In genomic region chr13:73248711-73249580, GRCh38 we compare ENCODE assay signal across 11 cellular contexts.
DNase-seq lines count a peak whose midpoint lies in the region; ATAC-seq, FAIRE-seq and TF ChIP-seq lines count a peak whose summit lies in the region.
"Had no signal": no experiment of that assay in that cellular context is flagged by ENCODE, and none has a peak within 500 bp of the region (broad histone marks: within the 10 kb centered on the region; RNA-seq: fewer than 3 reads in every experiment).

No MANE protein-coding gene starts in this region.

- H3K9ac ChIP-seq in IMR-90 (ENCODE audit: low read depth, low read length) (no peak overlapping the region), keratinocyte (ENCODE audit: control insufficient read depth, extremely low read depth, insufficient read depth, low read length) (peak overlapping the region; percentile 25)

- no peak overlapping the region for H3K4ac ChIP-seq in IMR-90 (ENCODE audit: low read depth, low read length)

- no peaks in the 10 kb centered on the region for H3K36me3 ChIP-seq in IMR-90 (ENCODE audit: control insufficient read depth, insufficient read depth, low read length)
- no peaks in the 10 kb centered on the region for H3K36me3 ChIP-seq in keratinocyte (ENCODE audit: control insufficient read depth in 2 of 2, extremely low read depth in 1 of 2, insufficient read depth in 2 of 2, low read length in 2 of 2)
- H3K36me3 ChIP-seq in small intestine (ENCODE audit: control insufficient read depth in 2 of 2, insufficient read depth in 2 of 2, low read length in 2 of 2), result no peaks in the 10 kb centered on the region
- no peaks in the 10 kb centered on the region for H3K36me3 ChIP-seq in effector memory CD4-positive, alpha-beta T cell (ENCODE audit: control insufficient read depth, insufficient read depth, low read length)

- peak overlapping the region; percentile 53 for H2AFZ ChIP-seq in IMR-90 (replicated peaks; ENCODE audit: low read length, poor library complexity)
- peak overlapping the region; percentile 34 for H2AFZ ChIP-seq in keratinocyte (ENCODE audit: control insufficient read depth, low read length)

- dilution Hi-C loops in IMR-90 (cut with HindIII; ENCODE audit: low sequenced_read_pairs, unreplicated experiment) (no loop called here), keratinocyte (cut with MboI; ENCODE audit: extremely low pct_ligation_motif_present, low sequenced_read_pairs) (no loop called here)

- H4K20me1 ChIP-seq in IMR-90 (ENCODE audit: insufficient read depth, low read length) (no peaks in the 10 kb centered on the region), keratinocyte (ENCODE audit: control insufficient read depth, extremely low read depth, insufficient read depth, low read length) (no peaks in the 10 kb centered on the region)

- no peak for TF ChIP-seq POLR2A in IMR-90 (IDR thresholded peaks at IDR 0.05; ENCODE audit: low read depth, low read length)

- H4K5ac ChIP-seq in IMR-90 (ENCODE audit: low read depth, low read length), result no peak overlapping the region

- no peak overlapping the region for H2AK9ac ChIP-seq in IMR-90 (replicated peaks; ENCODE audit: low read depth, low read length, poor library complexity)

- no peak overlapping the region for H2BK5ac ChIP-seq in IMR-90 (ENCODE audit: low read depth, low read length, poor library complexity, severe bottlenecking)

- H3K4me1 ChIP-seq in IMR-90 (ENCODE audit: control insufficient read depth, insufficient read depth, low read length) (peaks cover 2% of the 10 kb centered on the region; the same call in 1 of the 2 replicates), keratinocyte (ENCODE audit: control insufficient read depth, extremely low read depth, insufficient read depth, low read length) (peaks cover 21% of the 10 kb centered on the region), small intestine (ENCODE audit: control insufficient read depth in 2 of 2, insufficient read depth in 1 of 2, low read depth in 1 of 2, low read length in 1 of 2) (peaks cover 2 to 5% of the 10 kb centered on the region in 2 donors)
- H3K4me1 ChIP-seq in effector memory CD4-positive, alpha-beta T cell (ENCODE audit: control insufficient read depth, insufficient read depth, low read length, poor library complexity, severe bottlenecking), result no peaks in the 10 kb centered on the region

- H3K9me1 ChIP-seq in IMR-90 (ENCODE audit: insufficient read depth, low read length) (no peaks in the 10 kb centered on the region), keratinocyte (ENCODE audit: control insufficient read depth, extremely low read depth, insufficient read depth, low read length) (no peaks in the 10 kb centered on the region)

- H3K14ac ChIP-seq in IMR-90 (replicated peaks; ENCODE audit: low read depth, low read length), result 0 out of 2 replicates have a peak overlapping the region, but pooled peaks have one; percentile 22

- no peak overlapping the region for H4K8ac ChIP-seq in IMR-90 (ENCODE audit: low read depth in 2 of 2, low read length in 2 of 2)

- no peak overlapping the region for H3K4me3 Mint-ChIP-seq in WTC11
- H3K4me3 Mint-ChIP-seq: activated naive CD8-positive, alpha-beta T cell treated with anti-CD3 and anti-CD28 coated beads, Interleukin-2, amount 10 ng/mL, durations not matched to agents 7 days and 5 days had no signal

- H3K4me2 ChIP-seq in IMR-90 (ENCODE audit: low read depth, low read length), result peak overlapping the region; percentile 89
- H3K4me2 ChIP-seq in keratinocyte (ENCODE audit: control insufficient read depth, extremely low read depth, insufficient read depth, low read depth, low read length), result peak overlapping the region; percentile 63

- in situ Hi-C loops in IMR-90 (cut with MboI; ENCODE audit: low sequenced_read_pairs), result no loop called here
- in situ Hi-C loops in KBM-7 (cut with MboI; ENCODE audit: low pct_unique_long_range_greater_than_20kb, low sequenced_read_pairs), result no loop called here

- peaks cover 3% of the 10 kb centered on the region; the same call in 1 of the 2 replicates for H3K27me3 Mint-ChIP-seq in WTC11 (ENCODE audit: low read depth)

- peak overlapping the region; percentile 2; the same call in 1 of the 2 replicates for H2BK20ac ChIP-seq in IMR-90 (ENCODE audit: low read depth, low read length)

- TF ChIP-seq RAD21 in IMR-90 (IDR thresholded peaks at IDR 0.05; ENCODE audit: low read length), result no peak

- no peaks in the 10 kb centered on the region for H3K36me3 Mint-ChIP-seq in WTC11
- H3K36me3 Mint-ChIP-seq: activated naive CD8-positive, alpha-beta T cell treated with anti-CD3 and anti-CD28 coated beads, Interleukin-2, amount 10 ng/mL, durations not matched to agents 7 days and 5 days had no signal

- BruUV-seq in IMR-90 (replicated peaks; lab: Mats Ljungman, UMichigan), result no TSS peak

- H3K4me3 ChIP-seq in IMR-90 (ENCODE audit: insufficient read depth, low read depth, low read length), result no peak overlapping the region
- H3K4me3 ChIP-seq in keratinocyte (ENCODE audit: control insufficient read depth in 2 of 3, extremely low read depth in 1 of 3, insufficient read depth in 2 of 3, low read depth in 1 of 3, low read length in 3 of 3), result peak overlapping the region in 2 of 3 experiments; percentile 1 to 7
- no peak overlapping the region for H3K4me3 ChIP-seq in small intestine (ENCODE audit: low read depth in 1 of 2, low read length in 2 of 2)
- H3K4me3 ChIP-seq in effector memory CD4-positive, alpha-beta T cell (ENCODE audit: insufficient read depth, low read depth, low read length, poor library complexity, severe bottlenecking), result no peak overlapping the region

- H3K9me3 ChIP-seq in IMR-90 (ENCODE audit: control insufficient read depth, insufficient read depth, low read length), result no peaks in the 10 kb centered on the region
- no peaks in the 10 kb centered on the region for H3K9me3 ChIP-seq in keratinocyte (ENCODE audit: control insufficient read depth, low read depth, low read length)
- no peaks in the 10 kb centered on the region for H3K9me3 ChIP-seq in small intestine (ENCODE audit: control insufficient read depth, low read depth)
- no peaks in the 10 kb centered on the region for H3K9me3 ChIP-seq in effector memory CD4-positive, alpha-beta T cell (ENCODE audit: control insufficient read depth, low read length)

- 0 out of 2 replicates have a peak overlapping the region, but pooled peaks have one; percentile 16 for H2BK120ac ChIP-seq in IMR-90 (ENCODE audit: low read depth, low read length)

- FAIRE-seq in keratinocyte (lab: Jason Lieb, UNC), result peak; percentile 98
- FAIRE-seq in small intestine (lab: Jason Lieb, UNC), result no peak

- peak overlapping the region; percentile 86; the same call in 1 of the 2 replicates for H3K27ac Mint-ChIP-seq in WTC11
- H3K27ac Mint-ChIP-seq: activated naive CD8-positive, alpha-beta T cell treated with anti-CD3 and anti-CD28 coated beads, Interleukin-2, amount 10 ng/mL, durations not matched to agents 7 days and 5 days had no signal

- H3K9me3 Mint-ChIP-seq in WTC11, result peaks cover 4% of the 10 kb centered on the region
- H3K9me3 Mint-ChIP-seq: activated naive CD8-positive, alpha-beta T cell treated with anti-CD3 and anti-CD28 coated beads, Interleukin-2, amount 10 ng/mL, durations not matched to agents 7 days and 5 days had no signal

- DNase-seq in IMR-90 (peak; percentile 63), WTC11 (ENCODE audit: low spot score) (no peak), keratinocyte (ENCODE audit: low read depth, low spot score) (peak; percentile 59), small intestine (peak; percentile 69), NCI-H128 (lab: John Stamatoyannopoulos, UW; ENCODE audit: unreplicated experiment) (no peak), KBM-7 (no peak)
- no peak for DNase-seq in effector memory CD4-positive, alpha-beta T cell
- DNase-seq: activated naive CD8-positive, alpha-beta T cell treated with anti-CD3 and anti-CD28 coated beads, Interleukin-2, amount 10 ng/mL, durations not matched to agents 7 days and 5 days; DMS79 treated with DMSO at 0.1 percent for 48 hours; NCI-H748 treated with DMSO at 0.1 percent for 48 hours had no signal

- no peak overlapping the region for H3K18ac ChIP-seq in IMR-90 (ENCODE audit: low read depth, low read length)

- POLR2A ChIA-PET in IMR-90 (lab: Charles Lee; ENCODE audit: unreplicated experiment), result no interaction called here
- POLR2A ChIA-PET in WTC11 (lab: Charles Lee), result no interaction called here

- H3K27ac ChIP-seq in IMR-90 (ENCODE audit: insufficient read depth, low read length), result no peak overlapping the region
- peak overlapping the region; percentile 62 for H3K27ac ChIP-seq in keratinocyte (ENCODE audit: control insufficient read depth, insufficient read depth, low read length)
- peak overlapping the region; percentile 1 to 44 for H3K27ac ChIP-seq in small intestine (ENCODE audit: low read depth in 1 of 2, low read length in 1 of 2)
- H3K27ac ChIP-seq in effector memory CD4-positive, alpha-beta T cell (ENCODE audit: insufficient read depth, low read length, poor library complexity, severe bottlenecking), result no peak overlapping the region

- TF ChIP-seq CTCF in IMR-90 (conservative IDR thresholded peaks at IDR 0.05; ENCODE audit: low read depth, low read length), result no peak
- TF ChIP-seq CTCF in WTC11 (IDR thresholded peaks at IDR 0.05), result no peak
- TF ChIP-seq CTCF in keratinocyte (optimal IDR thresholded peaks at IDR 0.05 in 1 of 3, IDR thresholded peaks at IDR 0.05 in 1 of 3, conservative IDR thresholded peaks at IDR 0.05 in 1 of 3; ENCODE audit: extremely low read depth in 1 of 3, insufficient read depth in 2 of 3, low read length in 3 of 3), result no peak

- no peak overlapping the region for H3K56ac ChIP-seq in IMR-90 (ENCODE audit: extremely low read depth, insufficient read depth, low read length)

- no peaks in the 10 kb centered on the region for H3K79me1 ChIP-seq in IMR-90 (ENCODE audit: low read depth in 1 of 2, low read length in 2 of 2)

- no peak overlapping the region for H3K23ac ChIP-seq in IMR-90 (ENCODE audit: low read depth, low read length)

- WGBS in IMR-90 (ENCODE audit: extremely low coverage in 2 of 2, insufficient read length in 1 of 2), 2 experiments, result no CpG with 5 or more reads among the region's 7 CpGs
- 12 to 29% (median 21%) methylated on average over 7 of the region's 7 CpGs for WGBS in small intestine, 3 donors

- ATAC-seq in IMR-90 (ENCODE audit: low read depth) (peak; percentile 95), WTC11 (peak; percentile 66), HG03378 (IDR thresholded peaks at IDR 0.05; ENCODE audit: unreplicated experiment) (no peak)

- no peak overlapping the region for H2BK15ac ChIP-seq in IMR-90 (ENCODE audit: low read depth, low read length)

- H3K4me1 Mint-ChIP-seq in WTC11, result peaks cover 16% of the 10 kb centered on the region
- H3K4me1 Mint-ChIP-seq: activated naive CD8-positive, alpha-beta T cell treated with anti-CD3 and anti-CD28 coated beads, Interleukin-2, amount 10 ng/mL, durations not matched to agents 7 days and 5 days had no signal

- no peaks in the 10 kb centered on the region for H3K79me2 ChIP-seq in keratinocyte (ENCODE audit: control insufficient read depth, insufficient read depth, low read length)

- CTCF ChIA-PET in IMR-90 (lab: Yijun Ruan, JAX), result interaction anchor here (0.5 to 1.1 kb wide), 5 partner anchors 12 to 404 kb away, joined by 3 to 4 read pairs (median 3); no protein-coding TSS in a partner anchor
- CTCF ChIA-PET in WTC11 (lab: Charles Lee), result no interaction called here

- H3K27me3 ChIP-seq in IMR-90 (ENCODE audit: control insufficient read depth, insufficient read depth, low read length) (no peaks in the 10 kb centered on the region), keratinocyte (ENCODE audit: control insufficient read depth, extremely low read depth, insufficient read depth, low read length) (no peaks in the 10 kb centered on the region), small intestine (ENCODE audit: control insufficient read depth in 2 of 2, insufficient read depth in 2 of 2, low read length in 2 of 2) (no peaks in the 10 kb centered on the region)
- no peaks in the 10 kb centered on the region for H3K27me3 ChIP-seq in effector memory CD4-positive, alpha-beta T cell (replicated peaks; ENCODE audit: control insufficient read depth, insufficient read depth, low read length, poor library complexity, severe bottlenecking)

- intact Hi-C loops in IMR-90 (cut with micrococcal nuclease), result no loop called here

- no peak overlapping the region for H2AK5ac ChIP-seq in IMR-90 (ENCODE audit: low read depth, low read length)

- H4K91ac ChIP-seq in IMR-90 (ENCODE audit: insufficient read depth, low read depth, low read length), result no peak overlapping the region

Comparison
In these comparisons a context has a peak if more than half of its experiments do, and no peak if none do; other contexts are left out.
1. DNase-seq: peak in IMR-90 (single experiment), keratinocyte (single experiment) and small intestine (single experiment); none in WTC11 (single experiment), effector memory CD4-positive, alpha-beta T cell (0 of 3), NCI-H128 (single experiment) and KBM-7 (single experiment).
2. H3K27ac ChIP-seq: peak in keratinocyte (single experiment) and small intestine (2 of 2); none in IMR-90 (single experiment) and effector memory CD4-positive, alpha-beta T cell (single experiment).
3. H3K4me3 ChIP-seq: peak in keratinocyte (2 of 3); none in IMR-90 (single experiment), small intestine (0 of 2) and effector memory CD4-positive, alpha-beta T cell (single experiment).